Comparison of ENCODE assay signal across 10 cellular contexts in the genomic region with DNA sequence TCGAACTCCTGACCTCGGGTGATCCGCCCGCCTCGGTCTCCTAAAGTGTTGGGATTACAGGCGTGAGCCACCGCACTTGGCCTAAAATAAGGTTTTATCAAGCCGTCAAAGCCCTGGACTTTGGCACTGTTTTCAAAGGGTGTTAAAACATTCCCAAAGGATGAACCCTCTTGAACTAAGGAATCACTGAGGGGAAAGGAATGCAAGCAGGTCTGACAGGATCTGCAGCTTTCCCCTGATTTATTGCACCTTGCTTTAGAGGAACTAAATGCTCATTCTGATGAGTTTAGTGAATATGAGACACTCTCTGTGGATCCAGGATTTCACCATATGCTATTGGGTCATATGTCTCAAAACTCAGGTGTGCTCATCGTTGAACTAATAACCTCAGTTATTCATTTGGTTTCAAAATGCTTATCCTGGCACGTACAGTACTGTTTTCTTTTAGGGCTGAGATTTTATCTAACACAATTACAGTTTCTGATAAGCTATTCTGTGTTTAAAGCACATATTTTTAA.
A peak's percentile ranks its signal among the peaks of the same experiment; 100 is the strongest.
DNase-seq lines count a peak whose midpoint lies in the region; ATAC-seq and TF ChIP-seq lines count a peak whose summit lies in the region.
"Had no signal": no experiment of that assay in that cellular context is flagged by ENCODE, and none has a peak within 500 bp of the region (broad histone marks: within the 10 kb centered on the region; RNA-seq: fewer than 3 reads in every experiment).

No MANE protein-coding gene starts in this region.

- no peaks in the 10 kb centered on the region for H3K79me2 ChIP-seq in SK-N-SH (ENCODE audit: insufficient read depth)
- no peaks in the 10 kb centered on the region for H3K79me2 ChIP-seq in smooth muscle cell (ENCODE audit: low read depth)

- H3K9ac ChIP-seq in SK-N-SH (no peak overlapping the region), smooth muscle cell (ENCODE audit: low read depth) (no peak overlapping the region)

- H3K4me2 ChIP-seq in SK-N-SH (no peak overlapping the region), smooth muscle cell (no peak overlapping the region)

- CTCF ChIA-PET in SK-N-SH (lab: Yijun Ruan, JAX) = interaction anchor here (0.6 to 0.9 kb wide), 2 partner anchors 20 to 89 kb away, joined by 3 read pairs; no protein-coding TSS in a partner anchor

- H3K36me3 ChIP-seq in SK-N-SH (replicated peaks in 1 of 2; ENCODE audit: control insufficient read depth in 1 of 2, insufficient read depth in 2 of 2, low read length in 1 of 2) (no peaks in the 10 kb centered on the region), smooth muscle cell (ENCODE audit: low read depth) (no peaks in the 10 kb centered on the region), HAP-1 (replicated peaks) (no peaks in the 10 kb centered on the region)

- in situ Hi-C loops in HAP-1 (cut with MboI; ENCODE audit: low sequenced_read_pairs) = no loop called here

- no peak for TF ChIP-seq RAD21 in SK-N-SH (IDR thresholded peaks at IDR 0.05; ENCODE audit: low read length)

- peaks cover 20 to 33% of the 10 kb centered on the region in 2 experiments for H3K4me1 ChIP-seq in SK-N-SH (ENCODE audit: control insufficient read depth in 1 of 2, insufficient read depth in 2 of 2, low read depth in 1 of 2, low read length in 1 of 2)
- peaks cover 31% of the 10 kb centered on the region for H3K4me1 ChIP-seq in smooth muscle cell (ENCODE audit: low read depth)
- H3K4me1 ChIP-seq in HAP-1 = no peaks in the 10 kb centered on the region

- TF ChIP-seq CTCF in SK-N-SH (IDR thresholded peaks at IDR 0.05) (no peak), smooth muscle cell (IDR thresholded peaks at IDR 0.05; ENCODE audit: borderline replicate concordance, insufficient read depth, poor library complexity, severe bottlenecking) (no peak)

- H3K27ac ChIP-seq in SK-N-SH (ENCODE audit: low read depth in 2 of 2, low read length in 1 of 2) (peak overlapping the region in 1 of 2 experiments; percentile 28; a peak in 1 of 4 replicates), smooth muscle cell (ENCODE audit: low read depth) (peak overlapping the region; percentile 98)

- no peak for ATAC-seq in HG02610 (IDR thresholded peaks at IDR 0.05; ENCODE audit: unreplicated experiment)
- ATAC-seq: activated T-cell treated with anti-CD3 and anti-CD28 coated beads, Interleukin-2, amount 50 U/mL, for 72 hours had no signal

- peaks cover 3% of the 10 kb centered on the region for H3F3A ChIP-seq in SK-N-SH (replicated peaks; ENCODE audit: insufficient read depth)
- peaks cover 13% of the 10 kb centered on the region for H3F3A ChIP-seq in smooth muscle cell (ENCODE audit: low read depth)

- H4K20me1 ChIP-seq in SK-N-SH (ENCODE audit: insufficient read depth) (no peaks in the 10 kb centered on the region), smooth muscle cell (ENCODE audit: low read depth) (no peaks in the 10 kb centered on the region)

- H2AFZ ChIP-seq in SK-N-SH (ENCODE audit: low read depth) (no peak overlapping the region), smooth muscle cell (ENCODE audit: low read depth) (no peak overlapping the region)

- H3K9me2 ChIP-seq in SK-N-SH = no peaks in the 10 kb centered on the region

- DNase-seq in HK-2 (ENCODE audit: unreplicated experiment) = peak; percentile 41
- no peak for DNase-seq in SK-N-SH
- peak; percentile 51 for DNase-seq in iPS-NIHi7 (ENCODE audit: extremely low spot score)
- DNase-seq in smooth muscle cell (lab: John Stamatoyannopoulos, UW; ENCODE audit: unreplicated experiment) = no peak
- DNase-seq in HAP-1 (ENCODE audit: low spot score in 2 of 2) = no peak
- no peak for DNase-seq in NCI-H2081 (lab: John Stamatoyannopoulos, UW)
- DNase-seq in activated T-cell treated with anti-CD3 and anti-CD28 coated beads, Interleukin-2, amount 50 U/mL, for 1 hour = no peak
- DNase-seq: activated T-cell treated with anti-CD3 and anti-CD28 coated beads, Interleukin-2, amount 50 U/mL, for 72 hours; DND-41 had no signal

- WGBS in SK-N-SH (ENCODE audit: low lambda C conversion rate) = 76% methylated on average over 10 of the region's 10 CpGs
- 59% methylated on average over 10 of the region's 10 CpGs for WGBS in smooth muscle cell (ENCODE audit: low lambda C conversion rate)

- no peak overlapping the region for H3K4me3 ChIP-seq in SK-N-SH (ENCODE audit: low read depth in 2 of 2, low read length in 1 of 2)
- H3K4me3 ChIP-seq in smooth muscle cell = no peak overlapping the region
- no peak overlapping the region for H3K4me3 ChIP-seq in HAP-1

- TF ChIP-seq EP300 in SK-N-SH (IDR thresholded peaks at IDR 0.05; ENCODE audit: borderline replicate concordance in 1 of 2, low read depth in 1 of 2, low read length in 1 of 2) = no peak

- no peaks in the 10 kb centered on the region for H3K27me3 ChIP-seq in SK-N-SH (ENCODE audit: insufficient read depth)
- H3K27me3 ChIP-seq in smooth muscle cell (ENCODE audit: low read depth) = no peaks in the 10 kb centered on the region
- no peaks in the 10 kb centered on the region for H3K27me3 ChIP-seq in HAP-1 (ENCODE audit: low read depth)

- no peaks in the 10 kb centered on the region for H3K9me3 ChIP-seq in SK-N-SH
- H3K9me3 ChIP-seq in smooth muscle cell (replicated peaks; ENCODE audit: low read depth) = no peaks in the 10 kb centered on the region
- no peaks in the 10 kb centered on the region for H3K9me3 ChIP-seq in HAP-1

- POLR2A ChIA-PET in SK-N-SH (lab: Yijun Ruan, JAX) = no interaction called here

TF ChIP-seq in SK-N-SH, 30 proteins besides CTCF, POLR2A, EP300 and RAD21:
- TF ChIP-seq JUND (IDR thresholded peaks at IDR 0.05) = peak; percentile 26; the same call in 1 of the 2 replicates
- no peak for TF ChIP-seq TEAD4 (IDR thresholded peaks at IDR 0.05; ENCODE audit: borderline replicate concordance, insufficient read depth)
- peak; percentile 53 for TF ChIP-seq GATA2 (CRISPR knock-in tag; IDR thresholded peaks at IDR 0.05)
- TF ChIP-seq FOSL2 (IDR thresholded peaks at IDR 0.05; ENCODE audit: borderline replicate concordance, low read depth) = peak; percentile 17; the same call in 1 of the 2 replicates
- no peak for TF ChIP-seq TAF1 (IDR thresholded peaks at IDR 0.05; ENCODE audit: borderline replicate concordance, low read depth, low read length)
- TF ChIP-seq CHD2 (IDR thresholded peaks at IDR 0.05; ENCODE audit: low read length, partially characterized antibody) = no peak
- peak; percentile 80 for TF ChIP-seq PBX3 (IDR thresholded peaks at IDR 0.05)
- no peak for TF ChIP-seq SIN3A (IDR thresholded peaks at IDR 0.05; ENCODE audit: borderline replicate concordance, low read depth, low read length)
- peak; percentile 26; the same call in 1 of the 2 replicates for TF ChIP-seq TCF12 (IDR thresholded peaks at IDR 0.05)

Comparison
In these comparisons a context has a peak if more than half of its experiments do, and no peak if none do; other contexts are left out.
1. DNase-seq: peak in HK-2 (single experiment) and iPS-NIHi7 (single experiment); none in SK-N-SH (single experiment), smooth muscle cell (single experiment), HAP-1 (0 of 2), NCI-H2081 (0 of 2) and activated T-cell treated with anti-CD3 and anti-CD28 coated beads, Interleukin-2, amount 50 U/mL, for 1 hour (single experiment).